23 cellular contexts compared by ENCODE assay signal in genomic region chr10:21547246-21547645, GRCh38.
"Had no signal": no experiment of that assay in that cellular context is flagged by ENCODE, and none has a peak within 500 bp of the region (broad histone marks: within the 10 kb centered on the region; RNA-seq: fewer than 3 reads in every experiment).

No MANE protein-coding gene starts in this region.

- H3K4me1 ChIP-seq: breast epithelium, Peyer's patch had no signal

- H3K4me2 ChIP-seq: KMS-11 had no signal

- H3K36me3 ChIP-seq: breast epithelium had no signal

- H3K4me1 Mint-ChIP-seq: activated B cell treated with CpG ODN at 0.5 μM for 24 hours had no signal

- H3K27me3 ChIP-seq: breast epithelium, Peyer's patch had no signal

- H3K4me3 ChIP-seq: breast epithelium, Peyer's patch had no signal

- DNase-seq: activated B cell treated with CpG ODN at 0.5 μM for 24 hours; activated CD4-positive, alpha-beta T cell treated with anti-CD3 and anti-CD28 coated beads for 1 hour; activated CD4-positive, alpha-beta T cell treated with anti-CD3 and anti-CD28 coated beads, Interleukin-2, amount 10 ng/mL, durations not matched to agents 24 days and 14 days; activated CD4-positive, alpha-beta T cell treated with anti-CD3 and anti-CD28 coated beads, Interleukin-2, amount 50 U/mL, for 48 hours; activated CD8-positive, alpha-beta memory T cell treated with anti-CD3 and anti-CD28 coated beads, Interleukin-2, amount 10 ng/mL, durations not matched to agents 7 days and 5 days; activated effector memory CD4-positive, alpha-beta T cell treated with Interleukin-2 at 50 U/mL for 16 hours; activated naive CD4-positive, alpha-beta T cell; activated T-cell treated with anti-CD3 and anti-CD28 coated beads, Interleukin-2, amount 50 U/mL, for 24 hours; aorta; central memory CD4-positive, alpha-beta T cell; NCI-H1092; NCI-H1417; NCI-H2029; NCI-H2107; NCI-H345; NCI-H510A; SHP77 treated with DMSO at 0.1 percent for 48 hours had no signal

- H3K9ac ChIP-seq: KMS-11 had no signal

- ATAC-seq: activated CD8-positive, alpha-beta memory T cell treated with anti-CD3 and anti-CD28 coated beads, Interleukin-2, amount 10 ng/mL, durations not matched to agents 7 days and 5 days had no signal

- H3K27ac Mint-ChIP-seq: activated B cell treated with CpG ODN at 0.5 μM for 24 hours; activated CD4-positive, alpha-beta T cell treated with anti-CD3 and anti-CD28 coated beads, Interleukin-2, amount 10 ng/mL, durations not matched to agents 24 days and 14 days; activated CD8-positive, alpha-beta memory T cell treated with anti-CD3 and anti-CD28 coated beads, Interleukin-2, amount 10 ng/mL, durations not matched to agents 7 days and 5 days; activated naive CD4-positive, alpha-beta T cell treated with anti-CD3 and anti-CD28 coated beads, Interleukin-2, amount 50 U/mL, for 24 hours; activated T-cell treated with anti-CD3 and anti-CD28 coated beads, Interleukin-2, amount 50 U/mL, for 24 hours; activated T-helper 1 cell treated with anti-CD3 and anti-CD28 coated beads, Interleukin-12 subunit alpha, Interleukin-12 subunit beta, Interleukin-2, Interleukin-4 antibody, amounts not matched to agents 30 ng/mL and 10 ng/mL and 1 ng/mL, durations not matched to agents 14 hours and 24 hours and 36 hours; T-helper 1 cell treated with Interleukin-12 subunit alpha and Interleukin-12 subunit beta and Interleukin-4 antibody, amounts not matched to agents 30 μg/mL and 1 μg/mL, for 36 hours had no signal

- H3K9me3 Mint-ChIP-seq: activated B cell treated with CpG ODN at 0.5 μM for 24 hours; activated CD4-positive, alpha-beta T cell treated with anti-CD3 and anti-CD28 coated beads, Interleukin-2, amount 10 ng/mL, durations not matched to agents 24 days and 14 days; activated naive CD4-positive, alpha-beta T cell treated with anti-CD3 and anti-CD28 coated beads, Interleukin-2, amount 50 U/mL, for 24 hours; activated T-cell treated with anti-CD3 and anti-CD28 coated beads, Interleukin-2, amount 50 U/mL, for 24 hours; activated T-helper 1 cell treated with anti-CD3 and anti-CD28 coated beads, Interleukin-12 subunit alpha, Interleukin-12 subunit beta, Interleukin-2, Interleukin-4 antibody, amounts not matched to agents 30 ng/mL and 10 ng/mL and 1 ng/mL, durations not matched to agents 14 hours and 24 hours and 36 hours; T-helper 1 cell treated with Interleukin-12 subunit alpha and Interleukin-12 subunit beta and Interleukin-4 antibody, amounts not matched to agents 30 μg/mL and 1 μg/mL, for 36 hours had no signal

- H3K27me3 Mint-ChIP-seq: activated B cell treated with CpG ODN at 0.5 μM for 24 hours; activated CD4-positive, alpha-beta T cell treated with anti-CD3 and anti-CD28 coated beads, Interleukin-2, amount 10 ng/mL, durations not matched to agents 24 days and 14 days; activated CD8-positive, alpha-beta memory T cell treated with anti-CD3 and anti-CD28 coated beads, Interleukin-2, amount 10 ng/mL, durations not matched to agents 7 days and 5 days; activated naive CD4-positive, alpha-beta T cell treated with anti-CD3 and anti-CD28 coated beads, Interleukin-2, amount 50 U/mL, for 24 hours; activated T-cell treated with anti-CD3 and anti-CD28 coated beads, Interleukin-2, amount 50 U/mL, for 24 hours had no signal

- H3K27ac ChIP-seq: breast epithelium, KMS-11, Peyer's patch had no signal

- H3K4me3 Mint-ChIP-seq: activated B cell treated with CpG ODN at 0.5 μM for 24 hours; activated CD4-positive, alpha-beta T cell treated with anti-CD3 and anti-CD28 coated beads, Interleukin-2, amount 10 ng/mL, durations not matched to agents 24 days and 14 days; activated CD8-positive, alpha-beta memory T cell treated with anti-CD3 and anti-CD28 coated beads, Interleukin-2, amount 10 ng/mL, durations not matched to agents 7 days and 5 days; activated naive CD4-positive, alpha-beta T cell treated with anti-CD3 and anti-CD28 coated beads, Interleukin-2, amount 50 U/mL, for 24 hours; activated T-cell treated with anti-CD3 and anti-CD28 coated beads, Interleukin-2, amount 50 U/mL, for 24 hours; activated T-helper 1 cell treated with anti-CD3 and anti-CD28 coated beads, Interleukin-12 subunit alpha, Interleukin-12 subunit beta, Interleukin-2, Interleukin-4 antibody, amounts not matched to agents 30 ng/mL and 10 ng/mL and 1 ng/mL, durations not matched to agents 14 hours and 24 hours and 36 hours; T-helper 1 cell treated with Interleukin-12 subunit alpha and Interleukin-12 subunit beta and Interleukin-4 antibody, amounts not matched to agents 30 μg/mL and 1 μg/mL, for 36 hours had no signal

- H3K9me3 ChIP-seq: breast epithelium, Peyer's patch had no signal
